22 cellular contexts compared by ENCODE assay signal in genomic region chr10:68047088-68047487, GRCh38. TPM values are rescaled to one million over a fixed set of nuclear protein-coding genes. Genes with fewer than 3 reads are reported as not detected.
DNase-seq lines count a peak whose midpoint lies in the region; ATAC-seq and TF ChIP-seq lines count a peak whose summit lies in the region.
"Had no signal": no experiment of that assay in that cellular context is flagged by ENCODE, and none has a peak within 500 bp of the region (broad histone marks: within the 10 kb centered on the region; RNA-seq: fewer than 3 reads in every experiment).

No MANE protein-coding gene starts in this region.

- no peaks in the 10 kb centered on the region for H3K27me3 ChIP-seq in H9 (ENCODE audit: insufficient read depth, low read length)
- H3K27me3 ChIP-seq in Karpas-422 (ENCODE audit: low read length): no peaks in the 10 kb centered on the region
- H3K27me3 ChIP-seq in left ventricle myocardium inferior (ENCODE audit: low read depth): no peaks in the 10 kb centered on the region
- H3K27me3 ChIP-seq: ascending aorta had no signal

- H3K36me3 ChIP-seq in Karpas-422 (ENCODE audit: insufficient read depth, low read length) (peaks cover 7% of the 10 kb centered on the region), left ventricle myocardium inferior (peaks cover 9% of the 10 kb centered on the region)
- H3K36me3 ChIP-seq: prostate gland had no signal

- H4K8ac ChIP-seq in H9 (replicated peaks; ENCODE audit: insufficient read length, low read depth, low read length): no peak overlapping the region

- H4K5ac ChIP-seq in H9 (ENCODE audit: insufficient read length, low read depth, low read length): no peak overlapping the region

- H3K14ac ChIP-seq in H9 (ENCODE audit: insufficient read depth, low read length): no peak overlapping the region

- no peak overlapping the region for H3K23ac ChIP-seq in H9 (ENCODE audit: insufficient read length, low read depth, low read length)

- H2AFZ ChIP-seq in H9 (ENCODE audit: low read length) (no peak overlapping the region), Karpas-422 (ENCODE audit: low read length) (no peak overlapping the region)

- H3T11ph ChIP-seq in H9 (ENCODE audit: low read length): no peak overlapping the region

- no peak overlapping the region for H2BK120ac ChIP-seq in H9 (ENCODE audit: low read depth, low read length, poor library complexity, severe bottlenecking)

- no peak overlapping the region for H4K91ac ChIP-seq in H9 (ENCODE audit: insufficient read length, low read depth, low read length)

- H3K56ac ChIP-seq in H9 (ENCODE audit: insufficient read length, low read depth, low read length): no peak overlapping the region

- H3K4me1 Mint-ChIP-seq in H9 (peaks cover 13 to 17% of the 10 kb centered on the region in 2 experiments), naive B cell (peaks cover 28 to 48% (median 33%) of the 10 kb centered on the region in 3 donors)

- H3K79me1 ChIP-seq in H9 (ENCODE audit: insufficient read depth, low read depth, low read length, poor library complexity, severe bottlenecking): peaks cover 4% of the 10 kb centered on the region

- no peak overlapping the region for H2BK20ac ChIP-seq in H9 (ENCODE audit: low read depth, low read length, poor library complexity, severe bottlenecking)

- H3K4me3 ChIP-seq in Karpas-422 (ENCODE audit: low read length): no peak overlapping the region
- no peak overlapping the region for H3K4me3 ChIP-seq in left ventricle myocardium inferior
- H3K4me3 ChIP-seq: ascending aorta, lung, prostate gland had no signal

- H3K27ac ChIP-seq in H9 (ENCODE audit: insufficient read length, low read depth, low read length) (no peak overlapping the region), Karpas-422 (ENCODE audit: low read length) (peak overlapping the region; percentile 36; the same call in 1 of the 2 replicates), left ventricle myocardium inferior (replicated peaks) (no peak overlapping the region)
- H3K27ac ChIP-seq: ascending aorta, prostate gland had no signal

- H2AK5ac ChIP-seq in H9 (ENCODE audit: insufficient read length, low read length): no peak overlapping the region

- H3K4me2 ChIP-seq in H9 (ENCODE audit: insufficient read depth, insufficient read length, low read length): no peak overlapping the region
- H3K4me2 ChIP-seq in Karpas-422 (ENCODE audit: low read depth, low read length, poor library complexity, severe bottlenecking): peak overlapping the region; percentile 40

- H3K79me2 ChIP-seq in H9 (ENCODE audit: insufficient read depth, low read length): no peaks in the 10 kb centered on the region
- H3K79me2 ChIP-seq in Karpas-422 (ENCODE audit: low read length): peaks cover 87% of the 10 kb centered on the region

- no peak overlapping the region for H3K4me3 Mint-ChIP-seq in H9
- H3K4me3 Mint-ChIP-seq in naive B cell: peak overlapping the region in 4 of 8 donors; percentile 2 to 73 (median 26)

- no peak for TF ChIP-seq CTCF in H9 (conservative IDR thresholded peaks at IDR 0.05)
- TF ChIP-seq CTCF in left ventricle myocardium inferior (IDR thresholded peaks at IDR 0.05; ENCODE audit: borderline replicate concordance): no peak

- H3K9me3 Mint-ChIP-seq in H9 (peaks cover 0 to 2% of the 10 kb centered on the region in 2 experiments; a peak in 1 of 5 replicates), naive B cell (no peaks in the 10 kb centered on the region)
- H3K9me3 Mint-ChIP-seq: effector memory CD8-positive, alpha-beta T cell had no signal

- no peak overlapping the region for H3K18ac ChIP-seq in H9 (ENCODE audit: insufficient read length, low read depth, low read length)

- H2BK12ac ChIP-seq in H9 (ENCODE audit: insufficient read length, low read depth, low read length): no peak overlapping the region

- no peak overlapping the region for H2BK5ac ChIP-seq in H9 (ENCODE audit: insufficient read length, low read length)

- no peaks in the 10 kb centered on the region for H3K9me3 ChIP-seq in H9 (ENCODE audit: control insufficient read depth, low read depth, low read length)
- no peaks in the 10 kb centered on the region for H3K9me3 ChIP-seq in Karpas-422 (ENCODE audit: low read length)
- H3K9me3 ChIP-seq in left ventricle myocardium inferior (replicated peaks): no peaks in the 10 kb centered on the region
- H3K9me3 ChIP-seq: ascending aorta, Caco-2, prostate gland had no signal

- no peak for DNase-seq in H9
- DNase-seq in Karpas-422: no peak
- DNase-seq in naive B cell: no peak
- no peak for DNase-seq in left ventricle myocardium inferior
- no peak for DNase-seq in activated CD8-positive, alpha-beta memory T cell treated with anti-CD3 and anti-CD28 coated beads, Interleukin-2, amount 50 U/mL, for 4 hours
- no peak for DNase-seq in amygdala (lab: John Stamatoyannopoulos, UW)
- no peak for DNase-seq in posterior cingulate gyrus
- DNase-seq: activated CD4-positive, alpha-beta T cell treated with anti-CD3 and anti-CD28 coated beads for 48 hours; Caco-2; cerebellar nuclear complex; effector memory CD8-positive, alpha-beta T cell; NCI-H1694; NCI-H226; RPMI8226; stimulated activated CD4-positive, alpha-beta T cell treated with anti-CD3 and anti-CD28 coated beads, Interleukin-4, amount 100 ng/mL, for 1 hour; substantia nigra had no signal

- H4K20me1 ChIP-seq in H9 (ENCODE audit: control insufficient read depth, insufficient read depth, insufficient read length) (no peaks in the 10 kb centered on the region), Karpas-422 (ENCODE audit: insufficient read depth, low read depth, low read length) (no peaks in the 10 kb centered on the region)

- H3K4me1 ChIP-seq in H9 (ENCODE audit: insufficient read depth, low read length): no peaks in the 10 kb centered on the region
- peaks cover 37% of the 10 kb centered on the region for H3K4me1 ChIP-seq in Karpas-422 (ENCODE audit: low read length)
- H3K4me1 ChIP-seq in left ventricle myocardium inferior: peaks cover 3% of the 10 kb centered on the region
- H3K4me1 ChIP-seq: ascending aorta, Caco-2, prostate gland had no signal

- H3K36me3 Mint-ChIP-seq in H9 (ENCODE audit: insufficient read depth in 1 of 3, low read depth in 3 of 3) (peaks cover 7 to 13% (median 7%) of the 10 kb centered on the region in 3 experiments; a peak in 3 of 7 replicates), naive B cell (peaks cover 0 to 6% of the 10 kb centered on the region in 2 donors)

- H3K27ac Mint-ChIP-seq in H9 (peak overlapping the region in 2 of 3 experiments; percentile 1 to 53; a peak in 3 of 7 replicates), naive B cell (peak overlapping the region in 5 of 6 donors; percentile 18 to 94 (median 70))

- no CpG with 5 or more reads among the region's 1 CpG for WGBS in H9 (ENCODE audit: extremely low coverage, insufficient read length, low lambda C conversion rate)

- no peak overlapping the region for H2BK15ac ChIP-seq in H9 (ENCODE audit: low read depth, low read length)

- H3K4ac ChIP-seq in H9 (ENCODE audit: low read depth, low read length): no peak overlapping the region

- ATAC-seq in GM18517 (IDR thresholded peaks at IDR 0.05; ENCODE audit: unreplicated experiment): peak; percentile 54
- ATAC-seq in naive B cell (ENCODE audit: low read depth in 2 of 2): no peak
- ATAC-seq: effector memory CD8-positive, alpha-beta T cell; HepG2; SK-N-SH treated with all-trans-retinoic acid at 6 μM for 48 hours had no signal

- H3K27me3 Mint-ChIP-seq in H9 (ENCODE audit: low read depth) (no peaks in the 10 kb centered on the region), naive B cell (no peaks in the 10 kb centered on the region)
- H3K27me3 Mint-ChIP-seq: effector memory CD8-positive, alpha-beta T cell had no signal

- no peaks in the 10 kb centered on the region for H3K23me2 ChIP-seq in H9 (ENCODE audit: insufficient read length, low read depth, low read length, poor library complexity, severe bottlenecking)

- no peak overlapping the region for H3K9ac ChIP-seq in H9 (ENCODE audit: extremely low read depth, insufficient read length, low read length)
- H3K9ac ChIP-seq in Karpas-422 (ENCODE audit: low read length): no peak overlapping the region

- intact Hi-C loops in left ventricle myocardium inferior (cut with micrococcal nuclease) (no loop called here), posterior cingulate gyrus (cut with DNase I) (no loop called here)

- no peaks in the 10 kb centered on the region for H3K9me2 ChIP-seq in Karpas-422 (replicated peaks; ENCODE audit: insufficient read depth, low read length)

RNA-seq across cellular contexts. Expression of gene HERC4, which starts 28.0 kb away (rescaled TPM):
- total RNA-seq in H9 (2021) (24.5 and 28.3 TPM in 2 replicates), left ventricle myocardium inferior (31.9 TPM)
- 54.1 and 99.9 TPM in 2 replicates for total RNA-seq in Karpas-422 (2014; rRNA removed; shearing (Covaris generic); ENCODE audit: low replicate concordance)
- polyA plus RNA-seq in naive B cell (ENCODE audit: low read depth in 6 of 6): 10 to 100 TPM; 19.5 to 37.5 (median 23.9) TPM
